Comparison of ENCODE assay signal across 26 cellular contexts in genomic region chr2:142710336-142710735, GRCh38.
"Had no signal": no experiment of that assay in that cellular context is flagged by ENCODE, and none has a peak within 500 bp of the region (broad histone marks: within the 10 kb centered on the region; RNA-seq: fewer than 3 reads in every experiment).

No MANE protein-coding gene starts in this region.

- H3K27me3 ChIP-seq: body of pancreas, colonic mucosa, esophagus squamous epithelium had no signal

- FAIRE-seq: endometrium, frontal cortex had no signal

- H3K4me3 ChIP-seq: body of pancreas, colonic mucosa, esophagus squamous epithelium had no signal

- DNase-seq: activated CD4-positive, alpha-beta memory T cell treated with anti-CD3 and anti-CD28 coated beads for 36 hours; activated CD4-positive, alpha-beta T cell treated with anti-CD3 and anti-CD28 coated beads for 36 hours; activated CD4-positive, alpha-beta T cell treated with anti-CD3 and anti-CD28 coated beads, Interleukin-2, amount 10 ng/mL, durations not matched to agents 24 days and 14 days; activated CD4-positive, CD25-positive, alpha-beta regulatory T cell; activated CD4-positive, CD25-positive, alpha-beta regulatory T cell treated with anti-CD3 and anti-CD28 coated beads, Interleukin-2, amount 50 U/mL, for 72 hours; activated CD8-positive, alpha-beta memory T cell treated with anti-CD3 and anti-CD28 coated beads, Interleukin-2, amount 10 ng/mL, durations not matched to agents 7 days and 5 days; activated CD8-positive, alpha-beta memory T cell treated with anti-CD3 and anti-CD28 coated beads, Interleukin-2, amount 50 U/mL, for 4 hours; activated CD8-positive, alpha-beta T cell treated with anti-CD3 and anti-CD28 coated beads, Interleukin-2, amount 10 ng/mL, durations not matched to agents 7 days and 5 days; activated effector memory CD4-positive, alpha-beta T cell treated with anti-CD3 and anti-CD28 coated beads, Interleukin-2, amount 50 U/mL, for 16 hours; activated naive CD4-positive, alpha-beta T cell; activated naive CD4-positive, alpha-beta T cell treated with anti-CD3 and anti-CD28 coated beads, Interleukin-2, amount 10 ng/mL, durations not matched to agents 7 days and 5 days; activated T-cell treated with anti-CD3 and anti-CD28 coated beads, Interleukin-2, amount 50 U/mL, for 1 hour; activated T-cell treated with anti-CD3 and anti-CD28 coated beads, Interleukin-2, amount 50 U/mL, for 48 hours; amygdala; aorta; body of pancreas; caudate nucleus; colonic mucosa; effector CD8-positive, alpha-beta T cell; esophagus squamous epithelium; foreskin fibroblast; head of caudate nucleus; T-helper 2 cell had no signal

- H3K9me3 ChIP-seq: body of pancreas, colonic mucosa, esophagus squamous epithelium had no signal

- ATAC-seq: activated CD4-positive, alpha-beta T cell treated with anti-CD3 and anti-CD28 coated beads for 36 hours; activated CD8-positive, alpha-beta memory T cell treated with anti-CD3 and anti-CD28 coated beads, Interleukin-2, amount 10 ng/mL, durations not matched to agents 7 days and 5 days; activated CD8-positive, alpha-beta T cell treated with anti-CD3 and anti-CD28 coated beads, Interleukin-2, amount 10 ng/mL, durations not matched to agents 7 days and 5 days; body of pancreas had no signal

- H3K4me1 ChIP-seq: body of pancreas, colonic mucosa, esophagus squamous epithelium had no signal

- H3K27ac ChIP-seq: body of pancreas, colonic mucosa, epithelial cell of prostate, esophagus squamous epithelium had no signal

- H3K36me3 ChIP-seq: colonic mucosa, esophagus squamous epithelium had no signal
